Comparison of ENCODE assay signal across 8 cellular contexts in the genomic region with DNA sequence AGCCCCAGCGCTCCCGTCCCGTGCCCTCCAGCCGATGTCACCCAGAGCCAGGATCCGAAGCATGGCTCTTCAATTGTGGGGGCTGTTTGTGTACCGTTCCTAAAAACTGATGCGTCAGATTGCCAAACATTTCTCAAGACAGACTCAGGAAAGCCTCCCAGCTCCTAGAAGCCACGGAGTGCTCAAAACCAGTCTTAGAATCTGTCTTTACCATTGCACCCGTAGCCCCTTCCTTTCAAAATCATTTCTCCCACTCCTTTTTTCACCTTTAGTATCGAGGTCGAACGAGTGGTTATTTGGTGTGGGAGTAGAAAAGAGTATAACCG. TPM values are rescaled to one million over a fixed set of nuclear protein-coding genes. Genes with fewer than 3 reads are reported as not detected.
DNase-seq lines count a peak whose midpoint lies in the region; ATAC-seq and TF ChIP-seq lines count a peak whose summit lies in the region.

No MANE protein-coding gene starts in this region.

- CTCF ChIA-PET in A673 (lab: Charles Lee) = interaction anchor here (1.3 kb wide), 1 partner anchor 62 kb away, joined by 4 read pairs; no protein-coding TSS in a partner anchor

- no peak overlapping the region for H2BK12ac ChIP-seq in H9 (ENCODE audit: insufficient read length, low read depth, low read length)

- H2BK20ac ChIP-seq in H9 (ENCODE audit: low read depth, low read length, poor library complexity, severe bottlenecking) = no peak overlapping the region

- WGBS in H9 (ENCODE audit: extremely low coverage, insufficient read length, low lambda C conversion rate) = no CpG with 5 or more reads among the region's 13 CpGs
- under 1% methylated on average over 13 of the region's 13 CpGs for WGBS in thymus

- H3K4me2 ChIP-seq in H9 (ENCODE audit: insufficient read depth, insufficient read length, low read length) = peak overlapping the region; percentile 85

- H3K9me3 ChIP-seq in A673 (ENCODE audit: low read depth, low read length, poor library complexity, severe bottlenecking) = no peaks in the 10 kb centered on the region
- H3K9me3 ChIP-seq in H9 (ENCODE audit: control insufficient read depth, low read depth, low read length) = no peaks in the 10 kb centered on the region
- no peaks in the 10 kb centered on the region for H3K9me3 ChIP-seq in thymus (ENCODE audit: control insufficient read depth)

- no peak overlapping the region; the same call in 1 of the 2 replicates for H3K4ac ChIP-seq in H9 (ENCODE audit: low read depth, low read length)

- H3K36me3 ChIP-seq in A673 (ENCODE audit: insufficient read depth, low read length, poor library complexity, severe bottlenecking) = no peaks in the 10 kb centered on the region
- no peaks in the 10 kb centered on the region for H3K36me3 ChIP-seq in thymus (ENCODE audit: control insufficient read depth, insufficient read depth)

- H2AK5ac ChIP-seq in H9 (ENCODE audit: insufficient read length, low read length) = no peak overlapping the region

- H3K23me2 ChIP-seq in H9 (ENCODE audit: insufficient read length, low read depth, low read length, poor library complexity, severe bottlenecking) = no peaks in the 10 kb centered on the region

- POLR2A ChIA-PET in A673 (lab: Charles Lee; ENCODE audit: low non-redundant PET) = no interaction called here
- POLR2A ChIA-PET in activated naive CD8-positive, alpha-beta T cell treated with anti-CD3 and anti-CD28 coated beads, Interleukin-2, amount 10 ng/mL, durations not matched to agents 7 days and 5 days (lab: Charles Lee) = interaction anchor here (1.2 to 3.3 kb wide), 3 partner anchors 9 to 229 kb away, joined by 4 to 14 read pairs (median 7); a partner anchor contains a TSS

- H3K27ac ChIP-seq in A673 (ENCODE audit: low read depth, low read length, poor library complexity, severe bottlenecking) (peak overlapping the region; percentile 73), H9 (ENCODE audit: insufficient read length, low read depth, low read length) (no peak overlapping the region), thymus (ENCODE audit: low read depth) (peak overlapping the region; percentile 95)

- peak overlapping the region; percentile 71 for H3K18ac ChIP-seq in H9 (ENCODE audit: insufficient read length, low read depth, low read length)

- H3K4me3 ChIP-seq in A673 (ENCODE audit: low read depth, low read length, poor library complexity, severe bottlenecking) = peak overlapping the region; percentile 85
- H3K4me3 ChIP-seq in thymus (ENCODE audit: low read length) = peak overlapping the region; percentile 90

- peaks cover 0 to 6% (median 3%) of the 10 kb centered on the region in 3 experiments; a peak in 3 of 7 replicates for H3K36me3 Mint-ChIP-seq in H9 (ENCODE audit: insufficient read depth in 1 of 3, low read depth in 3 of 3)
- H3K36me3 Mint-ChIP-seq in activated naive CD8-positive, alpha-beta T cell treated with anti-CD3 and anti-CD28 coated beads, Interleukin-2, amount 10 ng/mL, durations not matched to agents 7 days and 5 days = peaks cover 2% of the 10 kb centered on the region

- H3T11ph ChIP-seq in H9 (ENCODE audit: low read length) = no peak overlapping the region

- BruUV-seq in A673 (replicated peaks; lab: Mats Ljungman, UMichigan) = no TSS peak

- TF ChIP-seq CTCF in A673 (conservative IDR thresholded peaks at IDR 0.05; ENCODE audit: low read depth, low read length) (no peak), H9 (conservative IDR thresholded peaks at IDR 0.05) (no peak)

- H3K79me1 ChIP-seq in H9 (ENCODE audit: insufficient read depth, low read depth, low read length, poor library complexity, severe bottlenecking) = peaks cover 3% of the 10 kb centered on the region

- H4K8ac ChIP-seq in H9 (replicated peaks; ENCODE audit: insufficient read length, low read depth, low read length) = no peak overlapping the region

- DNase-seq in A673 (ENCODE audit: low spot score) (no peak), H9 (no peak), kidney glomerular epithelial cell (lab: John Stamatoyannopoulos, UW) (peak; percentile 23), hepatic stellate cell (ENCODE audit: low spot score) (no peak), amniotic stem cell (lab: John Stamatoyannopoulos, UW) (no peak)
- no peak for DNase-seq in activated naive CD8-positive, alpha-beta T cell treated with anti-CD3 and anti-CD28 coated beads, Interleukin-2, amount 10 ng/mL, durations not matched to agents 7 days and 5 days
- no peak for DNase-seq in stimulated activated naive CD4-positive, alpha-beta T cell treated with Interleukin-2 at 50 U/mL for 16 hours (lab: John Stamatoyannopoulos, UW)

- no peaks in the 10 kb centered on the region for H3K9me3 Mint-ChIP-seq in H9
- H3K9me3 Mint-ChIP-seq in activated naive CD8-positive, alpha-beta T cell treated with anti-CD3 and anti-CD28 coated beads, Interleukin-2, amount 10 ng/mL, durations not matched to agents 7 days and 5 days = peaks cover 1% of the 10 kb centered on the region

- H2AFZ ChIP-seq in H9 (ENCODE audit: low read length) = no peak overlapping the region

- H3K23ac ChIP-seq in H9 (ENCODE audit: insufficient read length, low read depth, low read length) = no peak overlapping the region

- H3K56ac ChIP-seq in H9 (ENCODE audit: insufficient read length, low read depth, low read length) = no peak overlapping the region

- H3K4me1 ChIP-seq in A673 (ENCODE audit: insufficient read depth, low read length, poor library complexity, severe bottlenecking) (peaks cover 12% of the 10 kb centered on the region), H9 (ENCODE audit: insufficient read depth, low read length) (no peaks in the 10 kb centered on the region), thymus (ENCODE audit: control insufficient read depth, insufficient read depth, low read length) (peaks cover 5% of the 10 kb centered on the region)

- H4K5ac ChIP-seq in H9 (ENCODE audit: insufficient read length, low read depth, low read length) = no peak overlapping the region

- H3K27ac Mint-ChIP-seq in H9 = peak overlapping the region; percentile 71 to 98 (median 96)
- H3K27ac Mint-ChIP-seq in activated naive CD8-positive, alpha-beta T cell treated with anti-CD3 and anti-CD28 coated beads, Interleukin-2, amount 10 ng/mL, durations not matched to agents 7 days and 5 days = peak overlapping the region; percentile 100

- no peak overlapping the region for H2BK15ac ChIP-seq in H9 (ENCODE audit: low read depth, low read length)

- no peak for ATAC-seq in activated naive CD8-positive, alpha-beta T cell treated with anti-CD3 and anti-CD28 coated beads, Interleukin-2, amount 10 ng/mL, durations not matched to agents 7 days and 5 days (ENCODE audit: low read depth)

- intact Hi-C loops in A673 (cut with micrococcal nuclease; ENCODE audit: unreplicated experiment) = no loop called here

- H3K9ac ChIP-seq in H9 (ENCODE audit: extremely low read depth, insufficient read length, low read length) = peak overlapping the region; percentile 82

- no peaks in the 10 kb centered on the region for H3K27me3 Mint-ChIP-seq in H9 (ENCODE audit: low read depth)
- H3K27me3 Mint-ChIP-seq in activated naive CD8-positive, alpha-beta T cell treated with anti-CD3 and anti-CD28 coated beads, Interleukin-2, amount 10 ng/mL, durations not matched to agents 7 days and 5 days = no peaks in the 10 kb centered on the region

- peak overlapping the region; percentile 95 to 99 for H3K4me3 Mint-ChIP-seq in H9
- peak overlapping the region; percentile 100 for H3K4me3 Mint-ChIP-seq in activated naive CD8-positive, alpha-beta T cell treated with anti-CD3 and anti-CD28 coated beads, Interleukin-2, amount 10 ng/mL, durations not matched to agents 7 days and 5 days

- no peaks in the 10 kb centered on the region for H4K20me1 ChIP-seq in H9 (ENCODE audit: control insufficient read depth, insufficient read depth, insufficient read length)

- peaks cover 6% of the 10 kb centered on the region; the same call in 1 of the 2 replicates for H3K79me2 ChIP-seq in H9 (ENCODE audit: insufficient read depth, low read length)

- no peak overlapping the region for H4K91ac ChIP-seq in H9 (ENCODE audit: insufficient read length, low read depth, low read length)

- peak overlapping the region; percentile 80 for H3K14ac ChIP-seq in H9 (ENCODE audit: insufficient read depth, low read length)

- H2BK5ac ChIP-seq in H9 (ENCODE audit: insufficient read length, low read length) = no peak overlapping the region

- no peak overlapping the region for H2BK120ac ChIP-seq in H9 (ENCODE audit: low read depth, low read length, poor library complexity, severe bottlenecking)

- H3K4me1 Mint-ChIP-seq in H9 = peaks cover 19 to 20% of the 10 kb centered on the region in 2 experiments
- peaks cover 31% of the 10 kb centered on the region for H3K4me1 Mint-ChIP-seq in activated naive CD8-positive, alpha-beta T cell treated with anti-CD3 and anti-CD28 coated beads, Interleukin-2, amount 10 ng/mL, durations not matched to agents 7 days and 5 days

- no peaks in the 10 kb centered on the region for H3K27me3 ChIP-seq in A673 (replicated peaks; ENCODE audit: insufficient read depth, low read depth, low read length, poor library complexity)
- H3K27me3 ChIP-seq in H9 (ENCODE audit: insufficient read depth, low read length) = no peaks in the 10 kb centered on the region
- H3K27me3 ChIP-seq in thymus (ENCODE audit: control insufficient read depth, insufficient read depth) = no peaks in the 10 kb centered on the region

RNA-seq across cellular contexts. Expression of a gene that starts 0.6 kb away (rescaled TPM):
- total RNA-seq in A673 (2021) = 21.0 and 24.1 TPM in 2 replicates
- 44.9 and 47.9 TPM in 2 replicates for total RNA-seq in H9 (2021)
- total RNA-seq in activated naive CD8-positive, alpha-beta T cell treated with anti-CD3 and anti-CD28 coated beads, Interleukin-2, amount 10 ng/mL, durations not matched to agents 7 days and 5 days = 10 to 100 TPM; 22.0 to 22.3 TPM
- polyA plus RNA-seq in thymus = 21.8 TPM
